1 cellular context compared by ENCODE assay signal in the genomic region with DNA sequence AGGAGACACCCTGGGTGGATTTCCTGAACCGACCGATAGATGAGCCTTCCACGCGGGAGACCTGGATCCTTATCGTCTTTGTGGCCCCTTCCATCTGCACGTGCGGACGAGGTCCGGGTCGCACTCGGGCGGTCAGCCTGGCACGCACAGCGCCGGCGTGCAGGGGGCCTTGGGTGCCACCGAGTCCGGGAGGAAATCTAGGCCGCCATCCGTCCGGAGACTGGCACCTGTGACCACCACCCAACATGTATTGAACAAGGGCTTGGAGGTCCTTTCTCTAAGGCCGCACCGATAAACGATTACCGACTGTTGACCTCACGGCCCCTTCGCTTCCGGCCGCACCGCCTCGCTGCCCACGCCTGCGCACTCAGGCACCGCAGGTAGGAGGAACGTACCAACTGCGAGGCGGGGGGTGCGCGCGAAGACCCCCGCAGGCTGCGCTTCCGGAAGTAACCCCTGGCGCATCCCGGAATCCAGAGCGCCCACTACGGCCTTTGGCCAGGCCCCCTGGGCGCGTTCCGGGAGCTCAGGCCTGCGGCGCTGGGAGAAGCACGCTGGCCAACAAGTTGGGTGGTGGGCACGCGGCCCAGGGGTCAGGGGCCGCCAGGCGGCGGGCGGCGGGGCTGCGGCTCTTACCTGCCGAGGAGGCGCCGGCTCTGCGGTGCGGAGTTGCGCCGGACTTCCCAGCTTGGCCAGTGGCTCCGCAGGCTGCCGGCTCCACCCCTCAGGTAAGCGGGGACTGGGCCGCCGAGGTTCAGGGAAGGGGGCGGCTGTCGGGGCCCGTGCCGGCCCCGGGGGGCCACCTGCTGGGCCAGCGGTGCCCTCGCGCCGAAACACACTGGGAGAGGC.
TF ChIP-seq lines count a peak whose summit lies in the region.

Gene ACTR3C (minus strand): TSS at position 713 of the 849 bp plus-strand sequence. CDS start 28,249 bp downstream, outside the sequence.
Gene LRRC61 (plus strand): TSS at position 523 of the 849 bp plus-strand sequence. CDS start 13,507 bp downstream, outside the sequence.

TF ChIP-seq in WTC11, 78 proteins besides CTCF, POLR2A, EP300 and RAD21 (continued from another document and continues in another):
- no peak for TF ChIP-seq CREB1 (CRISPR knock-in tag; IDR thresholded peaks at IDR 0.05)
- TF ChIP-seq, protein P1, sequence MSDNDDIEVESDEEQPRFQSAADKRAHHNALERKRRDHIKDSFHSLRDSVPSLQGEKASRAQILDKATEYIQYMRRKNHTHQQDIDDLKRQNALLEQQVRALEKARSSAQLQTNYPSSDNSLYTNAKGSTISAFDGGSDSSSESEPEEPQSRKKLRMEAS (CRISPR knock-in tag; IDR thresholded peaks at IDR 0.05): peak; percentile 77
- no peak for TF ChIP-seq CBFB (CRISPR knock-in tag; IDR thresholded peaks at IDR 0.05; ENCODE audit: low read depth)
- no peak for TF ChIP-seq ATF6 (CRISPR knock-in tag; IDR thresholded peaks at IDR 0.05)
- no peak for TF ChIP-seq NR1H2 (CRISPR knock-in tag; IDR thresholded peaks at IDR 0.05)
- TF ChIP-seq, protein P2, sequence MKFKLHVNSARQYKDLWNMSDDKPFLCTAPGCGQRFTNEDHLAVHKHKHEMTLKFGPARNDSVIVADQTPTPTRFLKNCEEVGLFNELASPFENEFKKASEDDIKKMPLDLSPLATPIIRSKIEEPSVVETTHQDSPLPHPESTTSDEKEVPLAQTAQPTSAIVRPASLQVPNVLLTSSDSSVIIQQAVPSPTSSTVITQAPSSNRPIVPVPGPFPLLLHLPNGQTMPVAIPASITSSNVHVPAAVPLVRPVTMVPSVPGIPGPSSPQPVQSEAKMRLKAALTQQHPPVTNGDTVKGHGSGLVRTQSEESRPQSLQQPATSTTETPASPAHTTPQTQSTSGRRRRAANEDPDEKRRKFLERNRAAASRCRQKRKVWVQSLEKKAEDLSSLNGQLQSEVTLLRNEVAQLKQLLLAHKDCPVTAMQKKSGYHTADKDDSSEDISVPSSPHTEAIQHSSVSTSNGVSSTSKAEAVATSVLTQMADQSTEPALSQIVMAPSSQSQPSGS (CRISPR knock-in tag; IDR thresholded peaks at IDR 0.05; ENCODE audit: borderline replicate concordance, low read depth): no peak
- TF ChIP-seq SP1 (CRISPR knock-in tag; conservative IDR thresholded peaks at IDR 0.05): peak; percentile 54; the same call in 1 of the 2 replicates
- no peak for TF ChIP-seq CREM (CRISPR knock-in tag; IDR thresholded peaks at IDR 0.05)
- TF ChIP-seq, protein P3, sequence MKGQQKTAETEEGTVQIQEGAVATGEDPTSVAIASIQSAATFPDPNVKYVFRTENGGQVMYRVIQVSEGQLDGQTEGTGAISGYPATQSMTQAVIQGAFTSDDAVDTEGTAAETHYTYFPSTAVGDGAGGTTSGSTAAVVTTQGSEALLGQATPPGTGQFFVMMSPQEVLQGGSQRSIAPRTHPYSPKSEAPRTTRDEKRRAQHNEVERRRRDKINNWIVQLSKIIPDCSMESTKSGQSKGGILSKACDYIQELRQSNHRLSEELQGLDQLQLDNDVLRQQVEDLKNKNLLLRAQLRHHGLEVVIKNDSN (CRISPR knock-in tag; IDR thresholded peaks at IDR 0.05): no peak
- TF ChIP-seq GRHL2 (CRISPR knock-in tag; IDR thresholded peaks at IDR 0.05; ENCODE audit: insufficient replicate concordance, severe bottlenecking): no peak
- TF ChIP-seq HMGA2 (CRISPR knock-in tag; IDR thresholded peaks at IDR 0.05): no peak
- no peak for TF ChIP-seq TCF7 (CRISPR knock-in tag; IDR thresholded peaks at IDR 0.05; ENCODE audit: low read depth)
- TF ChIP-seq, protein P4, sequence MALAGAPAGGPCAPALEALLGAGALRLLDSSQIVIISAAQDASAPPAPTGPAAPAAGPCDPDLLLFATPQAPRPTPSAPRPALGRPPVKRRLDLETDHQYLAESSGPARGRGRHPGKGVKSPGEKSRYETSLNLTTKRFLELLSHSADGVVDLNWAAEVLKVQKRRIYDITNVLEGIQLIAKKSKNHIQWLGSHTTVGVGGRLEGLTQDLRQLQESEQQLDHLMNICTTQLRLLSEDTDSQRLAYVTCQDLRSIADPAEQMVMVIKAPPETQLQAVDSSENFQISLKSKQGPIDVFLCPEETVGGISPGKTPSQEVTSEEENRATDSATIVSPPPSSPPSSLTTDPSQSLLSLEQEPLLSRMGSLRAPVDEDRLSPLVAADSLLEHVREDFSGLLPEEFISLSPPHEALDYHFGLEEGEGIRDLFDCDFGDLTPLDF (CRISPR knock-in tag; IDR thresholded peaks at IDR 0.05): no peak; the same call in 1 of the 2 replicates
- TF ChIP-seq ZNF423 (CRISPR knock-in tag; IDR thresholded peaks at IDR 0.05): peak; percentile 84
- TF ChIP-seq, protein P5, sequence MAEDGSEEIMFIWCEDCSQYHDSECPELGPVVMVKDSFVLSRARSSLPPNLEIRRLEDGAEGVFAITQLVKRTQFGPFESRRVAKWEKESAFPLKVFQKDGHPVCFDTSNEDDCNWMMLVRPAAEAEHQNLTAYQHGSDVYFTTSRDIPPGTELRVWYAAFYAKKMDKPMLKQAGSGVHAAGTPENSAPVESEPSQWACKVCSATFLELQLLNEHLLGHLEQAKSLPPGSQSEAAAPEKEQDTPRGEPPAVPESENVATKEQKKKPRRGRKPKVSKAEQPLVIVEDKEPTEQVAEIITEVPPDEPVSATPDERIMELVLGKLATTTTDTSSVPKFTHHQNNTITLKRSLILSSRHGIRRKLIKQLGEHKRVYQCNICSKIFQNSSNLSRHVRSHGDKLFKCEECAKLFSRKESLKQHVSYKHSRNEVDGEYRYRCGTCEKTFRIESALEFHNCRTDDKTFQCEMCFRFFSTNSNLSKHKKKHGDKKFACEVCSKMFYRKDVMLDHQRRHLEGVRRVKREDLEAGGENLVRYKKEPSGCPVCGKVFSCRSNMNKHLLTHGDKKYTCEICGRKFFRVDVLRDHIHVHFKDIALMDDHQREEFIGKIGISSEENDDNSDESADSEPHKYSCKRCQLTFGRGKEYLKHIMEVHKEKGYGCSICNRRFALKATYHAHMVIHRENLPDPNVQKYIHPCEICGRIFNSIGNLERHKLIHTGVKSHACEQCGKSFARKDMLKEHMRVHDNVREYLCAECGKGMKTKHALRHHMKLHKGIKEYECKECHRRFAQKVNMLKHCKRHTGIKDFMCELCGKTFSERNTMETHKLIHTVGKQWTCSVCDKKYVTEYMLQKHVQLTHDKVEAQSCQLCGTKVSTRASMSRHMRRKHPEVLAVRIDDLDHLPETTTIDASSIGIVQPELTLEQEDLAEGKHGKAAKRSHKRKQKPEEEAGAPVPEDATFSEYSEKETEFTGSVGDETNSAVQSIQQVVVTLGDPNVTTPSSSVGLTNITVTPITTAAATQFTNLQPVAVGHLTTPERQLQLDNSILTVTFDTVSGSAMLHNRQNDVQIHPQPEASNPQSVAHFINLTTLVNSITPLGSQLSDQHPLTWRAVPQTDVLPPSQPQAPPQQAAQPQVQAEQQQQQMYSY (CRISPR knock-in tag; IDR thresholded peaks at IDR 0.05): no peak
- no peak for TF ChIP-seq ATF1 (CRISPR knock-in tag; IDR thresholded peaks at IDR 0.05)
- no peak for TF ChIP-seq ZNF121 (CRISPR knock-in tag; IDR thresholded peaks at IDR 0.05)
- TF ChIP-seq ZNF219 (CRISPR knock-in tag; IDR thresholded peaks at IDR 0.05; ENCODE audit: borderline replicate concordance): no peak; the same call in 1 of the 2 replicates
- TF ChIP-seq, protein P6, sequence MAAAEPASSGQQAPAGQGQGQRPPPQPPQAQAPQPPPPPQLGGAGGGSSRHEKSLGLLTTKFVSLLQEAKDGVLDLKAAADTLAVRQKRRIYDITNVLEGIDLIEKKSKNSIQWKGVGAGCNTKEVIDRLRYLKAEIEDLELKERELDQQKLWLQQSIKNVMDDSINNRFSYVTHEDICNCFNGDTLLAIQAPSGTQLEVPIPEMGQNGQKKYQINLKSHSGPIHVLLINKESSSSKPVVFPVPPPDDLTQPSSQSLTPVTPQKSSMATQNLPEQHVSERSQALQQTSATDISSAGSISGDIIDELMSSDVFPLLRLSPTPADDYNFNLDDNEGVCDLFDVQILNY (CRISPR knock-in tag; IDR thresholded peaks at IDR 0.05): 0 out of 2 replicates have a peak, but pooled peaks have one; percentile 30
- no peak for TF ChIP-seq FOXK1 (CRISPR knock-in tag; IDR thresholded peaks at IDR 0.05)
- TF ChIP-seq, protein P7, sequence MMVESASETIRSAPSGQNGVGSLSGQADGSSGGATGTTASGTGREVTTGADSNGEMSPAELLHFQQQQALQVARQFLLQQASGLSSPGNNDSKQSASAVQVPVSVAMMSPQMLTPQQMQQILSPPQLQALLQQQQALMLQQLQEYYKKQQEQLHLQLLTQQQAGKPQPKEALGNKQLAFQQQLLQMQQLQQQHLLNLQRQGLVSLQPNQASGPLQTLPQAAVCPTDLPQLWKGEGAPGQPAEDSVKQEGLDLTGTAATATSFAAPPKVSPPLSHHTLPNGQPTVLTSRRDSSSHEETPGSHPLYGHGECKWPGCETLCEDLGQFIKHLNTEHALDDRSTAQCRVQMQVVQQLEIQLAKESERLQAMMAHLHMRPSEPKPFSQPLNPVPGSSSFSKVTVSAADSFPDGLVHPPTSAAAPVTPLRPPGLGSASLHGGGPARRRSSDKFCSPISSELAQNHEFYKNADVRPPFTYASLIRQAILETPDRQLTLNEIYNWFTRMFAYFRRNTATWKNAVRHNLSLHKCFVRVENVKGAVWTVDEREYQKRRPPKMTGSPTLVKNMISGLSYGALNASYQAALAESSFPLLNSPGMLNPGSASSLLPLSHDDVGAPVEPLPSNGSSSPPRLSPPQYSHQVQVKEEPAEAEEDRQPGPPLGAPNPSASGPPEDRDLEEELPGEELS (CRISPR knock-in tag; IDR thresholded peaks at IDR 0.05): no peak; the same call in 1 of the 2 replicates
- TF ChIP-seq ZNF138 (CRISPR knock-in tag; conservative IDR thresholded peaks at IDR 0.05): no peak
- no peak for TF ChIP-seq MXD4 (CRISPR knock-in tag; IDR thresholded peaks at IDR 0.05; ENCODE audit: borderline replicate concordance)
- TF ChIP-seq NFYB (CRISPR knock-in tag; conservative IDR thresholded peaks at IDR 0.05; ENCODE audit: low read depth): no peak
- no peak for TF ChIP-seq GTF2I (CRISPR knock-in tag; conservative IDR thresholded peaks at IDR 0.05)
- TF ChIP-seq, protein P8, sequence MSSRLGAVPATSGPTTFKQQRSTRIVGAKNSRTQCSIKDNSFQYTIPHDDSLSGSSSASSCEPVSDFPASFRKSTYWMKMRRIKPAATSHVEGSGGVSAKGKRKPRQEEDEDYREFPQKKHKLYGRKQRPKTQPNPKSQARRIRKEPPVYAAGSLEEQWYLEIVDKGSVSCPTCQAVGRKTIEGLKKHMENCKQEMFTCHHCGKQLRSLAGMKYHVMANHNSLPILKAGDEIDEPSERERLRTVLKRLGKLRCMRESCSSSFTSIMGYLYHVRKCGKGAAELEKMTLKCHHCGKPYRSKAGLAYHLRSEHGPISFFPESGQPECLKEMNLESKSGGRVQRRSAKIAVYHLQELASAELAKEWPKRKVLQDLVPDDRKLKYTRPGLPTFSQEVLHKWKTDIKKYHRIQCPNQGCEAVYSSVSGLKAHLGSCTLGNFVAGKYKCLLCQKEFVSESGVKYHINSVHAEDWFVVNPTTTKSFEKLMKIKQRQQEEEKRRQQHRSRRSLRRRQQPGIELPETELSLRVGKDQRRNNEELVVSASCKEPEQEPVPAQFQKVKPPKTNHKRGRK (CRISPR knock-in tag; IDR thresholded peaks at IDR 0.05; ENCODE audit: borderline replicate concordance): no peak
- TF ChIP-seq ZNF281 (CRISPR knock-in tag; IDR thresholded peaks at IDR 0.05): no peak
- no peak for TF ChIP-seq MLX (CRISPR knock-in tag; IDR thresholded peaks at IDR 0.05)
- TF ChIP-seq JAZF1 (CRISPR knock-in tag; IDR thresholded peaks at IDR 0.05): no peak
- peak; percentile 81; the same call in 1 of the 2 replicates for TF ChIP-seq HMGXB4 (CRISPR knock-in tag; IDR thresholded peaks at IDR 0.05)
